In genomic region chr18:12315911-12316310, GRCh38 we compare ENCODE assay signal across 1 cellular context.
TF ChIP-seq lines count a peak whose summit lies in the region.

No MANE protein-coding gene starts in this region.

TF ChIP-seq in GM12878, 131 proteins besides CTCF, POLR2A, EP300 and RAD21 (continued from another document):
- TF ChIP-seq, protein P1, sequence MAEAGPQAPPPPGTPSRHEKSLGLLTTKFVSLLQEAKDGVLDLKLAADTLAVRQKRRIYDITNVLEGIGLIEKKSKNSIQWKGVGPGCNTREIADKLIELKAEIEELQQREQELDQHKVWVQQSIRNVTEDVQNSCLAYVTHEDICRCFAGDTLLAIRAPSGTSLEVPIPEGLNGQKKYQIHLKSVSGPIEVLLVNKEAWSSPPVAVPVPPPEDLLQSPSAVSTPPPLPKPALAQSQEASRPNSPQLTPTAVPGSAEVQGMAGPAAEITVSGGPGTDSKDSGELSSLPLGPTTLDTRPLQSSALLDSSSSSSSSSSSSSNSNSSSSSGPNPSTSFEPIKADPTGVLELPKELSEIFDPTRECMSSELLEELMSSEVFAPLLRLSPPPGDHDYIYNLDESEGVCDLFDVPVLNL (IDR thresholded peaks at IDR 0.05; ENCODE audit: low read depth, low read length) = no peak
- TF ChIP-seq ATF3 (IDR thresholded peaks at IDR 0.05; ENCODE audit: borderline replicate concordance, extremely low read depth, low read depth, low read length) (no peak), MTA3 (IDR thresholded peaks at IDR 0.05; ENCODE audit: borderline replicate concordance, low read length) (no peak), KAT2A (conservative IDR thresholded peaks at IDR 0.05; ENCODE audit: control insufficient read depth, low read depth, low read length) (no peak), IRF5 (IDR thresholded peaks at IDR 0.05; ENCODE audit: borderline replicate concordance) (no peak), RCOR1 (conservative IDR thresholded peaks at IDR 0.05; ENCODE audit: low read depth, low read length) (no peak), ATF7 (IDR thresholded peaks at IDR 0.05; ENCODE audit: low read depth) (no peak), SIX5 (IDR thresholded peaks at IDR 0.05; ENCODE audit: low read depth, low read length, severe bottlenecking) (no peak), CHD4 (IDR thresholded peaks at IDR 0.05) (no peak), CHD1 (IDR thresholded peaks at IDR 0.05; ENCODE audit: low read depth, low read length) (no peak), CREB1 (IDR thresholded peaks at IDR 0.05; ENCODE audit: low read depth) (no peak), ATF2 (IDR thresholded peaks at IDR 0.05; ENCODE audit: low read length) (no peak), RBBP5 (conservative IDR thresholded peaks at IDR 0.05) (no peak), BACH1 (IDR thresholded peaks at IDR 0.05; ENCODE audit: borderline replicate concordance) (no peak), ZNF622 (IDR thresholded peaks at IDR 0.05) (no peak)
- TF ChIP-seq, protein P2, sequence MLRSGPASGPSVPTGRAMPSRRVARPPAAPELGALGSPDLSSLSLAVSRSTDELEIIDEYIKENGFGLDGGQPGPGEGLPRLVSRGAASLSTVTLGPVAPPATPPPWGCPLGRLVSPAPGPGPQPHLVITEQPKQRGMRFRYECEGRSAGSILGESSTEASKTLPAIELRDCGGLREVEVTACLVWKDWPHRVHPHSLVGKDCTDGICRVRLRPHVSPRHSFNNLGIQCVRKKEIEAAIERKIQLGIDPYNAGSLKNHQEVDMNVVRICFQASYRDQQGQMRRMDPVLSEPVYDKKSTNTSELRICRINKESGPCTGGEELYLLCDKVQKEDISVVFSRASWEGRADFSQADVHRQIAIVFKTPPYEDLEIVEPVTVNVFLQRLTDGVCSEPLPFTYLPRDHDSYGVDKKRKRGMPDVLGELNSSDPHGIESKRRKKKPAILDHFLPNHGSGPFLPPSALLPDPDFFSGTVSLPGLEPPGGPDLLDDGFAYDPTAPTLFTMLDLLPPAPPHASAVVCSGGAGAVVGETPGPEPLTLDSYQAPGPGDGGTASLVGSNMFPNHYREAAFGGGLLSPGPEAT (IDR thresholded peaks at IDR 0.05; ENCODE audit: low read depth) = no peak
